Comparison of ENCODE assay signal across 12 cellular contexts in genomic region chr5:172877496-172878260, GRCh38. TPM values are rescaled to one million over a fixed set of nuclear protein-coding genes. Genes with fewer than 3 reads are reported as not detected.
DNase-seq lines count a peak whose midpoint lies in the region; ATAC-seq and TF ChIP-seq lines count a peak whose summit lies in the region.
"Had no signal": no experiment of that assay in that cellular context is flagged by ENCODE, and none has a peak within 500 bp of the region (broad histone marks: within the 10 kb centered on the region; RNA-seq: fewer than 3 reads in every experiment).

No MANE protein-coding gene starts in this region.

- DNase-seq in Right ventricle myocardium superior (peak; percentile 34), left cardiac atrium (no peak), dermis microvascular lymphatic vessel endothelial cell (ENCODE audit: low read depth in 2 of 2) (peak; percentile 58 to 84), myocyte (ENCODE audit: low read depth) (peak; percentile 55), vagina (ENCODE audit: extremely low spot score in 2 of 2) (no peak), NCI-H748 treated with DMSO at 0.1 percent for 48 hours (lab: John Stamatoyannopoulos, UW) (no peak), activated gamma-delta T cell treated with Interleukin-2 at 50 U/mL for 16 hours (no peak)
- DNase-seq in stimulated activated CD4-positive, alpha-beta T cell treated with anti-CD3 and anti-CD28 coated beads, Interleukin-4, amount 100 ng/mL, for 1 hour = no peak
- DNase-seq: body of pancreas, DND-41, left colon, NCI-H1694 had no signal

- H3K27me3 ChIP-seq in vagina = no peaks in the 10 kb centered on the region
- H3K27me3 ChIP-seq: body of pancreas had no signal

- H3K4me3 ChIP-seq in vagina = no peak overlapping the region
- H3K4me3 ChIP-seq: body of pancreas had no signal

- TF ChIP-seq POLR2A in vagina (IDR thresholded peaks at IDR 0.05) = no peak

- TF ChIP-seq CTCF in vagina (IDR thresholded peaks at IDR 0.05) = no peak

- ATAC-seq in Right ventricle myocardium superior (ENCODE audit: poor library complexity) (no peak), left cardiac atrium (no peak)
- ATAC-seq: body of pancreas, left colon had no signal

- intact Hi-C loops in Right ventricle myocardium superior (cut with DNase I) (no loop called here), left cardiac atrium (cut with DNase I) (no loop called here), vagina (cut with DNase I) (no loop called here)

- H3K36me3 ChIP-seq in vagina = peaks cover 0 to 3% of the 10 kb centered on the region in 2 donors

- H3K9me3 ChIP-seq in vagina = no peaks in the 10 kb centered on the region
- H3K9me3 ChIP-seq: body of pancreas had no signal

- H3K27ac ChIP-seq in vagina = peak overlapping the region; percentile 66

- peaks cover 55% of the 10 kb centered on the region for H3K4me1 ChIP-seq in vagina

RNA-seq across cellular contexts. Expression of gene ERGIC1, which starts 43.6 kb away (rescaled TPM):
- total RNA-seq in Right ventricle myocardium superior (75.5 TPM), left cardiac atrium (10 to 100 TPM; 77.3 to 90.8 TPM), dermis microvascular lymphatic vessel endothelial cell (57.9 and 62.6 TPM in 2 replicates), myocyte (97.8 and 120 TPM in 2 replicates), vagina (97.2 TPM)
- polyA plus RNA-seq in myocyte (2012) = 196 TPM

Comparison
In these comparisons a context has a peak if more than half of its experiments do, and no peak if none do; other contexts are left out.
1. DNase-seq: peak in Right ventricle myocardium superior (single experiment), dermis microvascular lymphatic vessel endothelial cell (2 of 2) and myocyte (single experiment); none in left cardiac atrium (single experiment), vagina (0 of 2), NCI-H748 treated with DMSO at 0.1 percent for 48 hours (single experiment), stimulated activated CD4-positive, alpha-beta T cell treated with anti-CD3 and anti-CD28 coated beads, Interleukin-4, amount 100 ng/mL, for 1 hour (single experiment) and activated gamma-delta T cell treated with Interleukin-2 at 50 U/mL for 16 hours (single experiment).